17 cellular contexts compared by ENCODE assay signal in genomic region chr9:89454498-89455355, GRCh38. TPM values are rescaled to one million over a fixed set of nuclear protein-coding genes. Genes with fewer than 3 reads are reported as not detected.
DNase-seq lines count a peak whose midpoint lies in the region; ATAC-seq, FAIRE-seq and TF ChIP-seq lines count a peak whose summit lies in the region.
"Had no signal": no experiment of that assay in that cellular context is flagged by ENCODE, and none has a peak within 500 bp of the region (broad histone marks: within the 10 kb centered on the region; RNA-seq: fewer than 3 reads in every experiment).

No MANE protein-coding gene starts in this region.

- TF ChIP-seq EP300 in ovary (IDR thresholded peaks at IDR 0.05), result no peak

- peaks cover 94% of the 10 kb centered on the region for H3K4me1 Mint-ChIP-seq in CD8-positive, alpha-beta T cell (ENCODE audit: low read depth)
- peaks cover 96 to 97% (median 97%) of the 10 kb centered on the region in 3 donors for H3K4me1 Mint-ChIP-seq in T-cell
- H3K4me1 Mint-ChIP-seq in central memory CD8-positive, alpha-beta T cell, result peaks cover 72% of the 10 kb centered on the region
- H3K4me1 Mint-ChIP-seq in naive thymus-derived CD8-positive, alpha-beta T cell, result peaks cover 56 to 99% (median 97%) of the 10 kb centered on the region in 4 donors

- peaks cover 14% of the 10 kb centered on the region for H3K36me3 ChIP-seq in CD8-positive, alpha-beta T cell (ENCODE audit: insufficient read depth, low read length)
- H3K36me3 ChIP-seq in ovary, result no peaks in the 10 kb centered on the region
- H3K36me3 ChIP-seq in small intestine (ENCODE audit: control insufficient read depth in 2 of 2, insufficient read depth in 2 of 2, low read length in 2 of 2), result no peaks in the 10 kb centered on the region

- H3K27ac ChIP-seq in CD8-positive, alpha-beta T cell (ENCODE audit: low read depth, low read length), result peak overlapping the region; percentile 47
- no peak overlapping the region for H3K27ac ChIP-seq in ovary
- no peak overlapping the region for H3K27ac ChIP-seq in small intestine (ENCODE audit: low read depth in 1 of 2, low read length in 1 of 2)

- POLR2A ChIA-PET in CD8-positive, alpha-beta T cell (lab: Charles Lee), result interaction anchor here (0.8 to 3.5 kb wide), 12 partner anchors 10 to 106 kb away, joined by 3 to 21 read pairs (median 8); partner anchors contain the start of gene SEMA4D
- POLR2A ChIA-PET in T-cell (lab: Charles Lee), result no interaction called here
- POLR2A ChIA-PET in naive thymus-derived CD8-positive, alpha-beta T cell (lab: Charles Lee), result interaction anchor here (0.7 to 7.5 kb wide), 21 partner anchors 13 to 94 kb away, joined by 3 to 108 read pairs (median 7); no protein-coding TSS in a partner anchor

- peak overlapping the region; percentile 61 for H3K4me3 Mint-ChIP-seq in CD8-positive, alpha-beta T cell
- peak overlapping the region; percentile 32 to 72 (median 69) for H3K4me3 Mint-ChIP-seq in T-cell
- peak overlapping the region; percentile 69 for H3K4me3 Mint-ChIP-seq in central memory CD8-positive, alpha-beta T cell
- peak overlapping the region; percentile 72 to 93 (median 82) for H3K4me3 Mint-ChIP-seq in naive thymus-derived CD8-positive, alpha-beta T cell

- H3K4me3 ChIP-seq in CD8-positive, alpha-beta T cell (ENCODE audit: low read depth, low read length), result peak overlapping the region; percentile 7
- H3K4me3 ChIP-seq in ovary (no peak overlapping the region), small intestine (ENCODE audit: low read depth in 1 of 2, low read length in 2 of 2) (no peak overlapping the region)
- H3K4me3 ChIP-seq: HAP-1, heart left ventricle had no signal

- no peak for TF ChIP-seq CTCF in CD8-positive, alpha-beta T cell (IDR thresholded peaks at IDR 0.05)
- no peak for TF ChIP-seq CTCF in ovary (IDR thresholded peaks at IDR 0.05)

- no peak for DNase-seq in CD8-positive, alpha-beta T cell
- DNase-seq in T-cell (no peak), ovary (no peak), small intestine (no peak)
- no peak for DNase-seq in central memory CD8-positive, alpha-beta T cell (ENCODE audit: low spot score in 2 of 2)
- DNase-seq in naive thymus-derived CD8-positive, alpha-beta T cell, result no peak
- DNase-seq: C1 segment of cervical spinal cord; dermis blood vessel endothelial cell; heart left ventricle; KBM-7; NCI-H1417 treated with DMSO at 0.1 percent for 48 hours; NCI-H446; stimulated activated CD4-positive, alpha-beta T cell treated with anti-CD3 and anti-CD28 coated beads, Interleukin-12 subunit alpha, Interleukin-12 subunit beta, amount 100 ng/mL, for 4 hours had no signal

- no peaks in the 10 kb centered on the region for H3K9me3 ChIP-seq in CD8-positive, alpha-beta T cell (ENCODE audit: low read length)
- H3K9me3 ChIP-seq in ovary (no peaks in the 10 kb centered on the region), small intestine (ENCODE audit: control insufficient read depth, low read depth) (no peaks in the 10 kb centered on the region)
- H3K9me3 ChIP-seq: HAP-1, heart left ventricle had no signal

- H3K36me3 Mint-ChIP-seq in CD8-positive, alpha-beta T cell, result peaks cover 73% of the 10 kb centered on the region
- peaks cover 37% of the 10 kb centered on the region for H3K36me3 Mint-ChIP-seq in T-cell
- peaks cover 46% of the 10 kb centered on the region for H3K36me3 Mint-ChIP-seq in central memory CD8-positive, alpha-beta T cell (ENCODE audit: insufficient read depth)
- peaks cover 0 to 71% (median 7%) of the 10 kb centered on the region in 3 donors for H3K36me3 Mint-ChIP-seq in naive thymus-derived CD8-positive, alpha-beta T cell

- no peak for TF ChIP-seq POLR2A in ovary (IDR thresholded peaks at IDR 0.05)

- H3K27ac Mint-ChIP-seq in CD8-positive, alpha-beta T cell, result peak overlapping the region; percentile 98
- H3K27ac Mint-ChIP-seq in T-cell, result peak overlapping the region; percentile 96 to 97
- H3K27ac Mint-ChIP-seq in central memory CD8-positive, alpha-beta T cell (ENCODE audit: low read depth), result peak overlapping the region; percentile 88
- H3K27ac Mint-ChIP-seq in naive thymus-derived CD8-positive, alpha-beta T cell, result peak overlapping the region; percentile 95 to 99 (median 97)

- 93 to 97% (median 94%) methylated on average over 25 of the region's 25 CpGs for WGBS in ovary, 3 donors
- 86 to 90% (median 87%) methylated on average over 24 to 25 of the region's 25 CpGs for WGBS in small intestine, 3 donors

- peaks cover 90% of the 10 kb centered on the region for H3K4me1 ChIP-seq in CD8-positive, alpha-beta T cell (ENCODE audit: insufficient read depth, low read length)
- H3K4me1 ChIP-seq in ovary (ENCODE audit: insufficient read depth) (no peaks in the 10 kb centered on the region), small intestine (ENCODE audit: control insufficient read depth in 2 of 2, insufficient read depth in 1 of 2, low read depth in 1 of 2, low read length in 1 of 2) (no peaks in the 10 kb centered on the region)
- H3K4me1 ChIP-seq: HAP-1 had no signal

- H3K27me3 ChIP-seq in CD8-positive, alpha-beta T cell (ENCODE audit: insufficient read depth, low read length), result no peaks in the 10 kb centered on the region
- H3K27me3 ChIP-seq in ovary (no peaks in the 10 kb centered on the region), small intestine (ENCODE audit: control insufficient read depth in 2 of 2, insufficient read depth in 2 of 2, low read length in 2 of 2) (no peaks in the 10 kb centered on the region)
- H3K27me3 ChIP-seq: heart left ventricle had no signal

- ATAC-seq in CD8-positive, alpha-beta T cell, result no peak
- peak in 2 of 4 experiments; percentile 11 to 13 for ATAC-seq in T-cell (replicated peaks in 1 of 4)
- ATAC-seq in central memory CD8-positive, alpha-beta T cell (replicated peaks; ENCODE audit: extremely low read depth, poor library complexity, severe bottlenecking), result no peak
- no peak for ATAC-seq in naive thymus-derived CD8-positive, alpha-beta T cell
- ATAC-seq in HG03457 (IDR thresholded peaks at IDR 0.05; ENCODE audit: unreplicated experiment), result no peak
- no peak for ATAC-seq in GM18909 (IDR thresholded peaks at IDR 0.05; ENCODE audit: poor library complexity, unreplicated experiment)

- H3K27me3 Mint-ChIP-seq in CD8-positive, alpha-beta T cell (ENCODE audit: low read depth), result no peaks in the 10 kb centered on the region
- no peaks in the 10 kb centered on the region for H3K27me3 Mint-ChIP-seq in T-cell
- no peaks in the 10 kb centered on the region for H3K27me3 Mint-ChIP-seq in central memory CD8-positive, alpha-beta T cell
- H3K27me3 Mint-ChIP-seq in naive thymus-derived CD8-positive, alpha-beta T cell, result no peaks in the 10 kb centered on the region

- intact Hi-C loops in CD8-positive, alpha-beta T cell (cut with DNase I, micrococcal nuclease), result loop anchor here in 1 of 2 experiments (2.0 to 5.0 kb wide), 2 partner anchors 26 to 43 kb away; partner anchors contain the start of gene SEMA4D
- intact Hi-C loops in ovary (cut with DNase I), result no loop called here

- no peaks in the 10 kb centered on the region for H3K9me3 Mint-ChIP-seq in CD8-positive, alpha-beta T cell
- H3K9me3 Mint-ChIP-seq in T-cell, result no peaks in the 10 kb centered on the region
- no peaks in the 10 kb centered on the region for H3K9me3 Mint-ChIP-seq in central memory CD8-positive, alpha-beta T cell
- no peaks in the 10 kb centered on the region for H3K9me3 Mint-ChIP-seq in naive thymus-derived CD8-positive, alpha-beta T cell

- CTCF ChIA-PET in CD8-positive, alpha-beta T cell (lab: Charles Lee), result interaction anchor here (1.5 to 7.9 kb wide), 3 partner anchors 22 to 94 kb away, joined by 3 to 47 read pairs (median 17); no protein-coding TSS in a partner anchor
- CTCF ChIA-PET in T-cell (lab: Charles Lee), result no interaction called here

- FAIRE-seq in small intestine (lab: Jason Lieb, UNC), result no peak
- FAIRE-seq: astrocyte had no signal

RNA-seq across cellular contexts. Expression of gene SEMA4D, which starts 43.2 kb away (rescaled TPM):
- total RNA-seq in CD8-positive, alpha-beta T cell, result 100 to 1,000 TPM; 286 to 305 TPM
- total RNA-seq in T-cell (100 to 1,000 TPM; 347 to 585 (median 434) TPM), ovary (10 to 100 TPM; 11.1 to 27.2 (median 17.9) TPM)
- total RNA-seq in naive thymus-derived CD8-positive, alpha-beta T cell, result 100 to 1,000 TPM; 565 to 573 TPM
- 100 to 1,000 TPM; 154 to 359 (median 176) TPM for polyA plus RNA-seq in naive thymus-derived CD8-positive, alpha-beta T cell
- polyA plus RNA-seq in ovary (10 to 100 TPM in 1 of 2 donors, 1 to 10 TPM in 1; 6.0 to 10.4 TPM), small intestine (1 to 10 TPM in 2 of 3 donors, under 1 TPM in 1; 0.67 to 8.8 (median 4.6) TPM)

Comparison
In these comparisons a context has a peak if more than half of its experiments do, and no peak if none do; other contexts are left out.
1. RNA of gene SEMA4D, which starts 43.2 kb away (total RNA-seq): 565 to 573 TPM in naive thymus-derived CD8-positive, alpha-beta T cell, 347 to 585 TPM in T-cell and 286 to 305 TPM in CD8-positive, alpha-beta T cell; 11.1 to 27.2 TPM in ovary; every median in the first group is over 10 times any median in the second.
2. POLR2A ChIA-PET loops: an anchor here in CD8-positive, alpha-beta T cell (0.8 to 3.5 kb wide) and naive thymus-derived CD8-positive, alpha-beta T cell (0.7 to 7.5 kb wide); none called in T-cell.
3. Peak in every context shown above with its lines, with median percentiles within 50 percentile points of each other: H3K27ac Mint-ChIP-seq and H3K4me3 Mint-ChIP-seq.